ENCODE assay signal across 8 cellular contexts in genomic region chr20:36098364-36098763, GRCh38. TPM values are rescaled to one million over a fixed set of nuclear protein-coding genes. Genes with fewer than 3 reads are reported as not detected.
DNase-seq lines count a peak whose midpoint lies in the region; ATAC-seq, FAIRE-seq and TF ChIP-seq lines count a peak whose summit lies in the region.

No MANE protein-coding gene starts in this region.

- no peak overlapping the region for H3K4me3 Mint-ChIP-seq in naive thymus-derived CD4-positive, alpha-beta T cell

- CTCF ChIA-PET in naive thymus-derived CD4-positive, alpha-beta T cell (lab: Charles Lee) = no interaction called here

- POLR2A ChIA-PET in naive thymus-derived CD4-positive, alpha-beta T cell (lab: Charles Lee) = interaction anchor here (0.5 kb wide), 1 partner anchor 632 kb away, joined by 3 read pairs; no protein-coding TSS in a partner anchor

- FAIRE-seq in urothelium cell line (lab: Jason Lieb, UNC) = no peak

- H3K27me3 ChIP-seq in colonic mucosa = no peaks in the 10 kb centered on the region
- H3K27me3 ChIP-seq in naive thymus-derived CD4-positive, alpha-beta T cell (ENCODE audit: control insufficient read depth in 2 of 2, insufficient read depth in 2 of 2, low read length in 2 of 2) = peaks cover 0 to 4% of the 10 kb centered on the region in 2 donors

- no peak overlapping the region for H3K4me3 ChIP-seq in colonic mucosa
- no peak overlapping the region for H3K4me3 ChIP-seq in naive thymus-derived CD4-positive, alpha-beta T cell (ENCODE audit: low read length)

- no peaks in the 10 kb centered on the region for H3K36me3 ChIP-seq in colonic mucosa
- H3K36me3 ChIP-seq in naive thymus-derived CD4-positive, alpha-beta T cell (ENCODE audit: control insufficient read depth in 2 of 3, insufficient read depth in 3 of 3, low read length in 3 of 3) = no peaks in the 10 kb centered on the region

- peak overlapping the region; percentile 86 for H3K27ac ChIP-seq in colonic mucosa
- no peak overlapping the region for H3K27ac ChIP-seq in naive thymus-derived CD4-positive, alpha-beta T cell (ENCODE audit: low read depth, low read length)

- ATAC-seq in GM18498 (IDR thresholded peaks at IDR 0.05; ENCODE audit: unreplicated experiment) (peak; percentile 59), GM21515 (IDR thresholded peaks at IDR 0.05; ENCODE audit: unreplicated experiment) (no peak), HG02610 (IDR thresholded peaks at IDR 0.05; ENCODE audit: unreplicated experiment) (no peak)
- peak; percentile 63 for ATAC-seq in naive thymus-derived CD4-positive, alpha-beta T cell

- no peak for TF ChIP-seq CTCF in colonic mucosa (IDR thresholded peaks at IDR 0.05)

- peaks cover 5 to 14% (median 7%) of the 10 kb centered on the region in 7 donors for H3K4me1 Mint-ChIP-seq in naive thymus-derived CD4-positive, alpha-beta T cell

- H3K27ac Mint-ChIP-seq in naive thymus-derived CD4-positive, alpha-beta T cell = no peak overlapping the region

- peaks cover 6 to 20% (median 7%) of the 10 kb centered on the region in 5 donors for H3K27me3 Mint-ChIP-seq in naive thymus-derived CD4-positive, alpha-beta T cell

- no peaks in the 10 kb centered on the region for H3K9me3 Mint-ChIP-seq in naive thymus-derived CD4-positive, alpha-beta T cell

- H3K36me3 Mint-ChIP-seq in naive thymus-derived CD4-positive, alpha-beta T cell = no peaks in the 10 kb centered on the region

- DNase-seq in Kasumi-1 (lab: John Stamatoyannopoulos, UW) (peak; percentile 81 to 86), colonic mucosa (peak; percentile 76), urothelium cell line (ENCODE audit: low spot score) (no peak)
- DNase-seq in naive thymus-derived CD4-positive, alpha-beta T cell = no peak
- no peak for DNase-seq in activated T-cell treated with anti-CD3 and anti-CD28 coated beads, Interleukin-2, amount 50 U/mL, for 1 hour

- peak overlapping the region in 1 of 2 donors; percentile 69 for H3K9ac ChIP-seq in colonic mucosa (ENCODE audit: low read depth in 2 of 2, low read length in 2 of 2)

- peaks cover 21% of the 10 kb centered on the region for H3K4me1 ChIP-seq in colonic mucosa
- H3K4me1 ChIP-seq in naive thymus-derived CD4-positive, alpha-beta T cell (ENCODE audit: control insufficient read depth in 2 of 2, insufficient read depth in 2 of 2, low read length in 2 of 2) = peaks cover 0 to 2% of the 10 kb centered on the region in 2 donors

- no peaks in the 10 kb centered on the region for H3K9me3 ChIP-seq in colonic mucosa
- no peaks in the 10 kb centered on the region for H3K9me3 ChIP-seq in naive thymus-derived CD4-positive, alpha-beta T cell (ENCODE audit: control insufficient read depth in 2 of 3, low read length in 3 of 3)

- intact Hi-C loops in colonic mucosa (cut with DNase I) = no loop called here
- intact Hi-C loops in naive thymus-derived CD4-positive, alpha-beta T cell (cut with micrococcal nuclease) = no loop called here

RNA-seq across cellular contexts. Expression of gene EPB41L1, which starts 56.2 kb away (rescaled TPM):
- total RNA-seq in colonic mucosa = 10 to 100 TPM; 40.3 to 59.2 TPM
- total RNA-seq in naive thymus-derived CD4-positive, alpha-beta T cell = under 1 TPM in 4 of 5 experiments, not detected in 1; 0.05 to 0.81 (median 0.74) TPM
- under 1 TPM in 1 of 2 donors, not detected in 1; 0.08 TPM for polyA plus RNA-seq in naive thymus-derived CD4-positive, alpha-beta T cell

Comparison
In these comparisons a context has a peak if more than half of its experiments do, and no peak if none do; other contexts are left out.
1. ATAC-seq: peak in GM18498 (single experiment) and naive thymus-derived CD4-positive, alpha-beta T cell (single experiment); none in GM21515 (single experiment) and HG02610 (single experiment).
2. DNase-seq: peak in Kasumi-1 (2 of 2) and colonic mucosa (single experiment); none in naive thymus-derived CD4-positive, alpha-beta T cell (0 of 9), urothelium cell line (single experiment) and activated T-cell treated with anti-CD3 and anti-CD28 coated beads, Interleukin-2, amount 50 U/mL, for 1 hour (single experiment).
3. RNA of gene EPB41L1, which starts 56.2 kb away (total RNA-seq): 40.3 to 59.2 TPM in colonic mucosa; 0.05 to 0.81 TPM in naive thymus-derived CD4-positive, alpha-beta T cell; every median in the first group is over 10 times any median in the second.